In genomic region chr1:54219688-54220003, GRCh38 we compare ENCODE assay signal across 9 cellular contexts. TPM values are rescaled to one million over a fixed set of nuclear protein-coding genes. Genes with fewer than 3 reads are reported as not detected.
DNase-seq lines count a peak whose midpoint lies in the region; ATAC-seq lines count a peak whose summit lies in the region.
"Had no signal": no experiment of that assay in that cellular context is flagged by ENCODE, and none has a peak within 500 bp of the region (broad histone marks: within the 10 kb centered on the region; RNA-seq: fewer than 3 reads in every experiment).

No MANE protein-coding gene starts in this region.

- H3K4me3 Mint-ChIP-seq in activated CD8-positive, alpha-beta T cell treated with anti-CD3 and anti-CD28 coated beads, Interleukin-2, amount 10 ng/mL, durations not matched to agents 7 days and 5 days, result no peak overlapping the region
- no peak overlapping the region for H3K4me3 Mint-ChIP-seq in stimulated activated effector memory CD8-positive, alpha-beta T cell treated with anti-CD3 and anti-CD28 coated beads, Interleukin-12 subunit alpha, Interleukin-12 subunit beta, amount 100 ng/mL, for 72 hours

- H3K36me3 Mint-ChIP-seq in activated CD8-positive, alpha-beta T cell treated with anti-CD3 and anti-CD28 coated beads, Interleukin-2, amount 10 ng/mL, durations not matched to agents 7 days and 5 days (ENCODE audit: low read depth), result peaks cover 58% of the 10 kb centered on the region
- peaks cover 74% of the 10 kb centered on the region for H3K36me3 Mint-ChIP-seq in stimulated activated effector memory CD8-positive, alpha-beta T cell treated with anti-CD3 and anti-CD28 coated beads, Interleukin-12 subunit alpha, Interleukin-12 subunit beta, amount 100 ng/mL, for 72 hours

- ATAC-seq in activated CD8-positive, alpha-beta T cell treated with anti-CD3 and anti-CD28 coated beads, Interleukin-2, amount 10 ng/mL, durations not matched to agents 7 days and 5 days, result no peak
- ATAC-seq in stimulated activated effector memory CD8-positive, alpha-beta T cell treated with anti-CD3 and anti-CD28 coated beads, Interleukin-12 subunit alpha, Interleukin-12 subunit beta, amount 100 ng/mL, for 72 hours, result no peak
- no peak for ATAC-seq in GM21528 (IDR thresholded peaks at IDR 0.05; ENCODE audit: low FRiP score, unreplicated experiment)

- H3K4me1 Mint-ChIP-seq in activated CD8-positive, alpha-beta T cell treated with anti-CD3 and anti-CD28 coated beads, Interleukin-2, amount 10 ng/mL, durations not matched to agents 7 days and 5 days (ENCODE audit: low read depth), result peaks cover 9% of the 10 kb centered on the region
- H3K4me1 Mint-ChIP-seq in stimulated activated effector memory CD8-positive, alpha-beta T cell treated with anti-CD3 and anti-CD28 coated beads, Interleukin-12 subunit alpha, Interleukin-12 subunit beta, amount 100 ng/mL, for 72 hours, result peaks cover 15% of the 10 kb centered on the region

- H3K27me3 Mint-ChIP-seq in activated CD8-positive, alpha-beta T cell treated with anti-CD3 and anti-CD28 coated beads, Interleukin-2, amount 10 ng/mL, durations not matched to agents 7 days and 5 days (ENCODE audit: low read depth), result no peaks in the 10 kb centered on the region

- H3K27ac Mint-ChIP-seq in activated CD8-positive, alpha-beta T cell treated with anti-CD3 and anti-CD28 coated beads, Interleukin-2, amount 10 ng/mL, durations not matched to agents 7 days and 5 days, result peak overlapping the region; percentile 26
- H3K27ac Mint-ChIP-seq in stimulated activated effector memory CD8-positive, alpha-beta T cell treated with anti-CD3 and anti-CD28 coated beads, Interleukin-12 subunit alpha, Interleukin-12 subunit beta, amount 100 ng/mL, for 72 hours, result peak overlapping the region; percentile 83

- CTCF ChIA-PET in activated CD8-positive, alpha-beta T cell treated with anti-CD3 and anti-CD28 coated beads, Interleukin-2, amount 10 ng/mL, durations not matched to agents 7 days and 5 days (lab: Charles Lee), result no interaction called here

- peak; percentile 25 for DNase-seq in SIG-M5 treated with dmso at 0.1 percent for 504 hours (lab: John Stamatoyannopoulos, UW; ENCODE audit: unreplicated experiment)
- no peak for DNase-seq in SIG-M5 (lab: John Stamatoyannopoulos, UW)
- DNase-seq in activated CD8-positive, alpha-beta T cell treated with anti-CD3 and anti-CD28 coated beads, Interleukin-2, amount 10 ng/mL, durations not matched to agents 7 days and 5 days, result no peak
- DNase-seq in iris pigment epithelial cell (ENCODE audit: low read depth), result peak; percentile 56
- DNase-seq in stimulated activated effector memory CD8-positive, alpha-beta T cell treated with anti-CD3 and anti-CD28 coated beads, Interleukin-12 subunit alpha, Interleukin-12 subunit beta, amount 100 ng/mL, for 72 hours (ENCODE audit: low spot score in 2 of 2), result no peak
- no peak for DNase-seq in activated CD8-positive, alpha-beta memory T cell treated with anti-CD3 and anti-CD28 coated beads, Interleukin-2, amount 50 U/mL, for 48 hours
- DNase-seq in GM19238 (ENCODE audit: insufficient read length, low spot score), result no peak
- DNase-seq: NCI-H1092 treated with DMSO at 0.1 percent for 48 hours had no signal

- POLR2A ChIA-PET in activated CD8-positive, alpha-beta T cell treated with anti-CD3 and anti-CD28 coated beads, Interleukin-2, amount 10 ng/mL, durations not matched to agents 7 days and 5 days (lab: Charles Lee), result interaction anchor here (1.7 kb wide), 1 partner anchor 19 kb away, joined by 4 read pairs; the partner anchor contains the start of genes CYB5RL and MRPL37

- H3K9me3 Mint-ChIP-seq in activated CD8-positive, alpha-beta T cell treated with anti-CD3 and anti-CD28 coated beads, Interleukin-2, amount 10 ng/mL, durations not matched to agents 7 days and 5 days (ENCODE audit: insufficient read depth), result no peaks in the 10 kb centered on the region
- no peaks in the 10 kb centered on the region for H3K9me3 Mint-ChIP-seq in stimulated activated effector memory CD8-positive, alpha-beta T cell treated with anti-CD3 and anti-CD28 coated beads, Interleukin-12 subunit alpha, Interleukin-12 subunit beta, amount 100 ng/mL, for 72 hours

RNA-seq across cellular contexts. Expression of gene MRPL37, which starts 19.7 kb away (rescaled TPM):
- 100 to 1,000 TPM; 115 TPM for total RNA-seq in activated CD8-positive, alpha-beta T cell treated with anti-CD3 and anti-CD28 coated beads, Interleukin-2, amount 10 ng/mL, durations not matched to agents 7 days and 5 days

RNA-seq across cellular contexts. Expression of gene CYB5RL, which starts 19.8 kb away (rescaled TPM):
- 10 to 100 TPM; 13.1 to 15.5 TPM for total RNA-seq in activated CD8-positive, alpha-beta T cell treated with anti-CD3 and anti-CD28 coated beads, Interleukin-2, amount 10 ng/mL, durations not matched to agents 7 days and 5 days

Comparison
In these comparisons a context has a peak if more than half of its experiments do, and no peak if none do; other contexts are left out.
1. DNase-seq: peak in SIG-M5 treated with dmso at 0.1 percent for 504 hours (single experiment) and iris pigment epithelial cell (single experiment); none in SIG-M5 (single experiment), activated CD8-positive, alpha-beta T cell treated with anti-CD3 and anti-CD28 coated beads, Interleukin-2, amount 10 ng/mL, durations not matched to agents 7 days and 5 days (single experiment), stimulated activated effector memory CD8-positive, alpha-beta T cell treated with anti-CD3 and anti-CD28 coated beads, Interleukin-12 subunit alpha, Interleukin-12 subunit beta, amount 100 ng/mL, for 72 hours (0 of 2), activated CD8-positive, alpha-beta memory T cell treated with anti-CD3 and anti-CD28 coated beads, Interleukin-2, amount 50 U/mL, for 48 hours (single experiment) and GM19238 (single experiment).